ENCODE assay signal across 9 cellular contexts in genomic region chr2:96164459-96165184, GRCh38. TPM values are rescaled to one million over a fixed set of nuclear protein-coding genes. Genes with fewer than 3 reads are reported as not detected.
DNase-seq lines count a peak whose midpoint lies in the region; ATAC-seq, FAIRE-seq and TF ChIP-seq lines count a peak whose summit lies in the region.
"Had no signal": no experiment of that assay in that cellular context is flagged by ENCODE, and none has a peak within 500 bp of the region (broad histone marks: within the 10 kb centered on the region; RNA-seq: fewer than 3 reads in every experiment).

No MANE protein-coding gene starts in this region.

- H3K4me3 Mint-ChIP-seq in GM23338: no peak overlapping the region
- no peak overlapping the region for H3K4me3 Mint-ChIP-seq in astrocyte (ENCODE audit: unreplicated experiment)

- peak; percentile 61 for DNase-seq in GM23338 (ENCODE audit: low spot score)
- no peak for DNase-seq in astrocyte (ENCODE audit: low read depth)
- DNase-seq in sigmoid colon: peak; percentile 51
- no peak for DNase-seq in HuH-7.5 (ENCODE audit: low spot score)
- no peak for DNase-seq in HT-29 (ENCODE audit: low spot score)
- DNase-seq in DMS 273 (lab: John Stamatoyannopoulos, UW; ENCODE audit: unreplicated experiment): no peak
- DNase-seq: heart right ventricle had no signal

- no peak overlapping the region for H3K4me3 ChIP-seq in GM23338
- H3K4me3 ChIP-seq in OCI-LY3 (ENCODE audit: low read length): peak overlapping the region; percentile 81
- H3K4me3 ChIP-seq in astrocyte (ENCODE audit: insufficient read depth, low read depth, low read length): no peak overlapping the region
- H3K4me3 ChIP-seq in sigmoid colon: no peak overlapping the region

- peak overlapping the region; percentile 87 for H3K9ac ChIP-seq in OCI-LY3 (ENCODE audit: low read length)
- H3K9ac ChIP-seq in astrocyte (ENCODE audit: low read length): no peak overlapping the region

- H3K9me3 ChIP-seq in OCI-LY3 (ENCODE audit: insufficient read depth, low read length) (no peaks in the 10 kb centered on the region), astrocyte (ENCODE audit: insufficient read depth, low read depth, low read length) (no peaks in the 10 kb centered on the region), sigmoid colon (peaks cover 0 to under 1% (median 0%) of the 10 kb centered on the region in 4 donors)

- no peak for TF ChIP-seq POLR2A in sigmoid colon (IDR thresholded peaks at IDR 0.05)

- H3K27me3 ChIP-seq in GM23338 (ENCODE audit: insufficient read depth) (no peaks in the 10 kb centered on the region), OCI-LY3 (ENCODE audit: low read depth, low read length) (no peaks in the 10 kb centered on the region), astrocyte (ENCODE audit: insufficient read depth, low read length) (no peaks in the 10 kb centered on the region), sigmoid colon (no peaks in the 10 kb centered on the region)
- H3K27me3 ChIP-seq: heart right ventricle had no signal

- H3K9me2 ChIP-seq in GM23338 (ENCODE audit: insufficient read depth): no peaks in the 10 kb centered on the region

- no peak overlapping the region for H3K27ac Mint-ChIP-seq in GM23338
- no peak overlapping the region for H3K27ac Mint-ChIP-seq in astrocyte (ENCODE audit: unreplicated experiment)

- FAIRE-seq in astrocyte (lab: Jason Lieb, UNC): no peak

- no peaks in the 10 kb centered on the region for H4K20me1 ChIP-seq in GM23338 (replicated peaks; ENCODE audit: insufficient read depth)
- no peaks in the 10 kb centered on the region for H4K20me1 ChIP-seq in OCI-LY3 (ENCODE audit: insufficient read depth, low read length)
- H4K20me1 ChIP-seq in astrocyte (ENCODE audit: insufficient read depth, low read length): no peaks in the 10 kb centered on the region

- TF ChIP-seq EP300 in sigmoid colon (IDR thresholded peaks at IDR 0.05): no peak

- ATAC-seq in GM18502 (IDR thresholded peaks at IDR 0.05; ENCODE audit: poor library complexity, unreplicated experiment) (peak; percentile 80), GM23338 (peak; percentile 95)

- peaks cover 2% of the 10 kb centered on the region for H3K27me3 Mint-ChIP-seq in GM23338 (ENCODE audit: insufficient read depth, low read depth, poor library complexity)
- H3K27me3 Mint-ChIP-seq in astrocyte (ENCODE audit: low read depth, unreplicated experiment): peaks cover 6% of the 10 kb centered on the region

- H3K27ac ChIP-seq in GM23338 (ENCODE audit: low read depth) (no peak overlapping the region), OCI-LY3 (ENCODE audit: low read length) (peak overlapping the region; percentile 89), astrocyte (ENCODE audit: low read depth, low read length) (no peak overlapping the region), sigmoid colon (no peak overlapping the region)

- no peak overlapping the region for H3K4me2 ChIP-seq in GM23338
- H3K4me2 ChIP-seq in OCI-LY3 (ENCODE audit: low read length): peak overlapping the region; percentile 95
- H3K4me2 ChIP-seq in astrocyte (ENCODE audit: low read length): no peak overlapping the region

- no peaks in the 10 kb centered on the region for H3F3A ChIP-seq in GM23338 (replicated peaks; ENCODE audit: low read depth)

- TF ChIP-seq CTCF in GM23338 (conservative IDR thresholded peaks at IDR 0.05; ENCODE audit: low read depth in 2 of 2) (0 out of 4 replicates have a peak, but pooled peaks of 1 of the 2 experiments have one; percentile 7), OCI-LY3 (IDR thresholded peaks at IDR 0.05; ENCODE audit: low read depth, low read length) (no peak), astrocyte (IDR thresholded peaks at IDR 0.05; ENCODE audit: insufficient read depth, low read depth, low read length) (no peak), sigmoid colon (IDR thresholded peaks at IDR 0.05) (no peak)

- H3K79me2 ChIP-seq in GM23338 (replicated peaks; ENCODE audit: insufficient read depth): no peaks in the 10 kb centered on the region
- H3K79me2 ChIP-seq in OCI-LY3 (ENCODE audit: low read length): no peaks in the 10 kb centered on the region
- H3K79me2 ChIP-seq in astrocyte (ENCODE audit: insufficient read depth, low read length): no peaks in the 10 kb centered on the region

- H3K36me3 ChIP-seq in GM23338 (ENCODE audit: insufficient read depth) (no peaks in the 10 kb centered on the region), OCI-LY3 (replicated peaks; ENCODE audit: low read depth, low read length) (no peaks in the 10 kb centered on the region), astrocyte (ENCODE audit: insufficient read depth, low read length) (no peaks in the 10 kb centered on the region), sigmoid colon (no peaks in the 10 kb centered on the region)
- H3K36me3 ChIP-seq: heart right ventricle had no signal

- peaks cover 8% of the 10 kb centered on the region for H3K9me3 Mint-ChIP-seq in GM23338
- peaks cover 3% of the 10 kb centered on the region for H3K9me3 Mint-ChIP-seq in astrocyte (ENCODE audit: unreplicated experiment)

- peaks cover 11% of the 10 kb centered on the region for H3K4me1 Mint-ChIP-seq in GM23338
- no peaks in the 10 kb centered on the region for H3K4me1 Mint-ChIP-seq in astrocyte (ENCODE audit: low read depth, unreplicated experiment)

- no peaks in the 10 kb centered on the region for H3K4me1 ChIP-seq in GM23338 (ENCODE audit: insufficient read depth)
- peaks cover 35% of the 10 kb centered on the region for H3K4me1 ChIP-seq in OCI-LY3 (ENCODE audit: low read length)
- peaks cover 4% of the 10 kb centered on the region for H3K4me1 ChIP-seq in astrocyte (ENCODE audit: insufficient read depth, low read length)
- H3K4me1 ChIP-seq in sigmoid colon: no peaks in the 10 kb centered on the region

- H3K36me3 Mint-ChIP-seq in GM23338 (ENCODE audit: low read depth): no peaks in the 10 kb centered on the region
- no peaks in the 10 kb centered on the region for H3K36me3 Mint-ChIP-seq in astrocyte (ENCODE audit: low read depth, unreplicated experiment)

- H2AFZ ChIP-seq in GM23338 (peak overlapping the region; percentile 83), OCI-LY3 (ENCODE audit: low read depth, low read length) (peak overlapping the region; percentile 85), astrocyte (ENCODE audit: low read depth, low read length) (peak overlapping the region; percentile 63)

- intact Hi-C loops in sigmoid colon (cut with DNase I): no loop called here

- WGBS in sigmoid colon, 2 donors: 74 to 86% methylated on average over 18 of the region's 18 CpGs

TF ChIP-seq in GM23338, 12 proteins besides CTCF, POLR2A, EP300 and RAD21 (continues in another document):
- TF ChIP-seq REST (IDR thresholded peaks at IDR 0.05; ENCODE audit: unreplicated experiment): no peak
- no peak for TF ChIP-seq JUNB (IDR thresholded peaks at IDR 0.05; ENCODE audit: unreplicated experiment)
- no peak for TF ChIP-seq EZH2phosphoT487 (IDR thresholded peaks at IDR 0.05; ENCODE audit: unreplicated experiment)
- TF ChIP-seq CREB1 (CRISPR knock-in tag; IDR thresholded peaks at IDR 0.05; ENCODE audit: low read depth): no peak
- TF ChIP-seq EZH2 (IDR thresholded peaks at IDR 0.05; ENCODE audit: low read depth, unreplicated experiment): no peak

RNA-seq across cellular contexts. Expression of gene DUSP2, which starts 19.4 kb away (rescaled TPM):
- 10.5 and 13.0 TPM in 2 replicates for total RNA-seq in GM23338 (2014; rRNA removed; shearing (Covaris generic))
- polyA plus RNA-seq in GM23338 (2016; fragmentation: Nextera tagmentation; extraction: Ambion mirVana): 6.4 and 6.6 TPM in 2 replicates
- 0.84 and 0.95 TPM in 2 replicates for total RNA-seq in astrocyte
- total RNA-seq in sigmoid colon: 1 to 10 TPM in 3 of 4 donors, not detected in 1; 2.5 to 6.7 (median 3.0) TPM
- 10 to 100 TPM in 1 of 3 donors, 1 to 10 TPM in 2; 1.2 to 17.4 (median 1.2) TPM for polyA plus RNA-seq in sigmoid colon
- total RNA-seq in HT-29 (2014; rRNA removed; shearing (Covaris generic)): 73.5 and 75.7 TPM in 2 replicates

RNA-seq across cellular contexts. Expression of gene ASTL, which starts 26.3 kb away (rescaled TPM):
- 1.6 TPM in 1 of 2 replicates, not detected in the other for total RNA-seq in GM23338 (2014; rRNA removed; shearing (Covaris generic))
- polyA plus RNA-seq in GM23338 (2016; fragmentation: Nextera tagmentation; extraction: Ambion mirVana) (0.23 TPM in 1 of 2 replicates, not detected in the other), sigmoid colon (under 1 TPM in 1 of 3 donors, not detected in 2; 0.36 TPM)
- total RNA-seq in astrocyte (not detected in 2 replicates), sigmoid colon (not detected)
- 0.18 and 2.5 TPM in 2 replicates for total RNA-seq in HT-29 (2014; rRNA removed; shearing (Covaris generic))
- total RNA-seq: heart right ventricle had no signal

RNA-seq across cellular contexts. Expression of gene STARD7, which starts 44.0 kb away (rescaled TPM):
- 222 TPM in 2 replicates for total RNA-seq in GM23338 (2014; rRNA removed; shearing (Covaris generic))
- polyA plus RNA-seq in GM23338 (2016; fragmentation: Nextera tagmentation; extraction: Ambion mirVana): 72.0 and 72.2 TPM in 2 replicates
- total RNA-seq in astrocyte: 101 and 103 TPM in 2 replicates
- total RNA-seq in sigmoid colon: 10 to 100 TPM; 50.4 to 88.5 (median 73.1) TPM
- polyA plus RNA-seq in sigmoid colon: 10 to 100 TPM; 39.6 to 74.6 (median 40.5) TPM
- 133 and 166 TPM in 2 replicates for total RNA-seq in HT-29 (2014; rRNA removed; shearing (Covaris generic))

RNA-seq across cellular contexts. Expression of gene ADRA2B, which starts 48.3 kb away (rescaled TPM):
- total RNA-seq in GM23338 (2014; rRNA removed; shearing (Covaris generic)): 5.9 and 7.9 TPM in 2 replicates
- 1.5 and 1.7 TPM in 2 replicates for polyA plus RNA-seq in GM23338 (2016; fragmentation: Nextera tagmentation; extraction: Ambion mirVana)
- total RNA-seq in astrocyte: not detected in 2 replicates
- total RNA-seq in sigmoid colon: 1 to 10 TPM in 2 of 4 donors, under 1 TPM in 2; 0.49 to 1.4 (median 0.83) TPM
- under 1 TPM in 2 of 3 donors, not detected in 1; under 0.01 to 0.54 TPM for polyA plus RNA-seq in sigmoid colon
- total RNA-seq in HT-29 (2014; rRNA removed; shearing (Covaris generic)): 0.46 TPM in 1 of 2 replicates, not detected in the other

Comparison
In these comparisons a context has a peak if more than half of its experiments do, and no peak if none do; other contexts are left out.
1. DNase-seq: peak in GM23338 (single experiment) and sigmoid colon (single experiment); none in astrocyte (single experiment), HuH-7.5 (single experiment), HT-29 (single experiment) and DMS 273 (single experiment).
2. Peak in every context shown above with its lines, with median percentiles within 50 percentile points of each other: H2AFZ ChIP-seq.